Comparison of ENCODE assay signal across 16 cellular contexts in genomic region chr17:49442051-49442450, GRCh38. TPM values are rescaled to one million over a fixed set of nuclear protein-coding genes. Genes with fewer than 3 reads are reported as not detected.
"Had no signal": no experiment of that assay in that cellular context is flagged by ENCODE, and none has a peak within 500 bp of the region (broad histone marks: within the 10 kb centered on the region; RNA-seq: fewer than 3 reads in every experiment).

No MANE protein-coding gene starts in this region.

- H3K27ac ChIP-seq: parathyroid adenoma had no signal

- H3K36me3 Mint-ChIP-seq: mesothelial cell of epicardium; stimulated activated effector memory CD8-positive, alpha-beta T cell treated with anti-CD3 and anti-CD28 coated beads, Interleukin-12 subunit alpha, Interleukin-12 subunit beta, amount 100 ng/mL, for 72 hours had no signal

- H3K4me3 Mint-ChIP-seq: activated CD4-positive, alpha-beta T cell treated with anti-CD3 and anti-CD28 coated beads, Interleukin-2, amount 10 ng/mL, durations not matched to agents 24 days and 14 days; activated CD8-positive, alpha-beta T cell treated with anti-CD3 and anti-CD28 coated beads, Interleukin-2, amount 10 ng/mL, durations not matched to agents 7 days and 5 days; mesothelial cell of epicardium; stimulated activated effector memory CD8-positive, alpha-beta T cell treated with anti-CD3 and anti-CD28 coated beads, Interleukin-12 subunit alpha, Interleukin-12 subunit beta, amount 100 ng/mL, for 72 hours; T-helper 17 cell had no signal

- H3K9me3 Mint-ChIP-seq: activated CD4-positive, alpha-beta T cell treated with anti-CD3 and anti-CD28 coated beads, Interleukin-2, amount 10 ng/mL, durations not matched to agents 24 days and 14 days; mesothelial cell of epicardium; stimulated activated effector memory CD8-positive, alpha-beta T cell treated with anti-CD3 and anti-CD28 coated beads, Interleukin-12 subunit alpha, Interleukin-12 subunit beta, amount 100 ng/mL, for 72 hours had no signal

- H3K4me1 ChIP-seq: parathyroid adenoma had no signal

- H3K27ac Mint-ChIP-seq: activated CD4-positive, alpha-beta T cell treated with anti-CD3 and anti-CD28 coated beads, Interleukin-2, amount 10 ng/mL, durations not matched to agents 24 days and 14 days; activated CD8-positive, alpha-beta T cell treated with anti-CD3 and anti-CD28 coated beads, Interleukin-2, amount 10 ng/mL, durations not matched to agents 7 days and 5 days; mesothelial cell of epicardium; stimulated activated effector memory CD8-positive, alpha-beta T cell treated with anti-CD3 and anti-CD28 coated beads, Interleukin-12 subunit alpha, Interleukin-12 subunit beta, amount 100 ng/mL, for 72 hours; T-helper 17 cell had no signal

- H3K4me1 Mint-ChIP-seq: activated CD4-positive, alpha-beta T cell treated with anti-CD3 and anti-CD28 coated beads, Interleukin-2, amount 10 ng/mL, durations not matched to agents 24 days and 14 days had no signal

- ATAC-seq: activated CD8-positive, alpha-beta T cell treated with anti-CD3 and anti-CD28 coated beads, Interleukin-2, amount 10 ng/mL, durations not matched to agents 7 days and 5 days; left colon; stimulated activated effector memory CD8-positive, alpha-beta T cell treated with anti-CD3 and anti-CD28 coated beads, Interleukin-12 subunit alpha, Interleukin-12 subunit beta, amount 100 ng/mL, for 72 hours; T-helper 17 cell had no signal

- DNase-seq: activated CD4-positive, alpha-beta T cell treated with anti-CD3 and anti-CD28 coated beads, Interleukin-2, amount 10 ng/mL, durations not matched to agents 24 days and 14 days; activated CD4-positive, CD25-positive, alpha-beta regulatory T cell; activated CD8-positive, alpha-beta memory T cell treated with anti-CD3 and anti-CD28 coated beads, Interleukin-2, amount 50 U/mL, for 4 hours; activated CD8-positive, alpha-beta T cell treated with anti-CD3 and anti-CD28 coated beads, Interleukin-2, amount 10 ng/mL, durations not matched to agents 7 days and 5 days; activated gamma-delta T cell treated with Interleukin-2 at 50 U/mL for 16 hours; activated T-cell treated with anti-CD3 and anti-CD28 coated beads, Interleukin-2, amount 50 U/mL, for 48 hours; cerebellar nuclear complex; left colon; stimulated activated CD4-positive, alpha-beta T cell treated with anti-CD3 and anti-CD28 coated beads, Interleukin-12 subunit alpha, Interleukin-12 subunit beta, amount 100 ng/mL, for 4 hours; stimulated activated CD4-positive, alpha-beta T cell treated with anti-CD3 and anti-CD28 coated beads, Interleukin-2, amount 100 ng/mL, for 24 hours had no signal

- H3K9ac ChIP-seq: parathyroid adenoma had no signal

- H3K4me3 ChIP-seq: lung had no signal

RNA-seq across cellular contexts. Expression of gene NGFR, which starts 53.0 kb away (rescaled TPM):
- total RNA-seq: activated CD4-positive, alpha-beta T cell treated with anti-CD3 and anti-CD28 coated beads, Interleukin-2, amount 10 ng/mL, durations not matched to agents 24 days and 14 days; dermis microvascular lymphatic vessel endothelial cell had no signal
